Comparison of ENCODE assay signal across 17 cellular contexts in genomic region chr6:135113855-135114254, GRCh38. TPM values are rescaled to one million over a fixed set of nuclear protein-coding genes. Genes with fewer than 3 reads are reported as not detected.
A peak's percentile ranks its signal among the peaks of the same experiment; 100 is the strongest.
DNase-seq lines count a peak whose midpoint lies in the region; ATAC-seq and TF ChIP-seq lines count a peak whose summit lies in the region.
"Had no signal": no experiment of that assay in that cellular context is flagged by ENCODE, and none has a peak within 500 bp of the region (broad histone marks: within the 10 kb centered on the region; RNA-seq: fewer than 3 reads in every experiment).

No MANE protein-coding gene starts in this region.

- peak overlapping the region; percentile 49 for H3K4me2 ChIP-seq in DOHH2 (ENCODE audit: low read length)

- DNase-seq in activated T-cell treated with anti-CD3 and anti-CD28 coated beads, Interleukin-2, amount 50 U/mL, for 4 hours, result no peak
- no peak for DNase-seq in activated T-cell treated with anti-CD3 and anti-CD28 coated beads, Interleukin-2, amount 50 U/mL, for 48 hours
- DNase-seq in activated CD4-positive, alpha-beta memory T cell treated with anti-CD3 and anti-CD28 coated beads for 36 hours, result no peak
- no peak for DNase-seq in activated naive CD8-positive, alpha-beta T cell treated with anti-CD3 and anti-CD28 coated beads, Interleukin-2, amount 10 ng/mL, durations not matched to agents 7 days and 5 days
- DNase-seq in NCI-H2029 treated with DMSO at 0.1 percent for 48 hours (lab: John Stamatoyannopoulos, UW) (no peak), anterior cingulate cortex (lab: John Stamatoyannopoulos, UW) (no peak), erythroblast (lab: John Stamatoyannopoulos, UW) (no peak)
- DNase-seq: AML-193; CD4-positive, alpha-beta memory T cell; DMS79; HFFc6; KBM-7; NCI-H1092; NCI-H446; Right ventricle myocardium superior had no signal

- no peak for TF ChIP-seq POLR2A in erythroblast (IDR thresholded peaks at IDR 0.05; ENCODE audit: low read length)

- H3K4me3 ChIP-seq in DOHH2 (ENCODE audit: low read length), result peak overlapping the region; percentile 40

- H3K9me2 ChIP-seq in DOHH2 (replicated peaks; ENCODE audit: control insufficient read depth, low read length), result no peaks in the 10 kb centered on the region

- H3K9me3 ChIP-seq in DOHH2 (ENCODE audit: control insufficient read depth, insufficient read depth, low read length), result no peaks in the 10 kb centered on the region

- peaks cover 57% of the 10 kb centered on the region for H3K4me1 Mint-ChIP-seq in activated T-cell treated with anti-CD3 and anti-CD28 coated beads, Interleukin-2, amount 50 U/mL, for 4 hours (ENCODE audit: low read depth)
- peaks cover 65% of the 10 kb centered on the region for H3K4me1 Mint-ChIP-seq in activated CD4-positive, alpha-beta memory T cell treated with anti-CD3 and anti-CD28 coated beads for 36 hours (ENCODE audit: low read depth)
- peaks cover 47% of the 10 kb centered on the region for H3K4me1 Mint-ChIP-seq in activated naive CD8-positive, alpha-beta T cell treated with anti-CD3 and anti-CD28 coated beads, Interleukin-2, amount 10 ng/mL, durations not matched to agents 7 days and 5 days

- POLR2A ChIA-PET in activated CD4-positive, alpha-beta memory T cell treated with anti-CD3 and anti-CD28 coated beads for 36 hours (lab: Charles Lee), result interaction anchor here (0.6 to 2.3 kb wide), 9 partner anchors 12 to 83 kb away, joined by 3 to 20 read pairs (median 5); partner anchors contain the start of gene MYB
- POLR2A ChIA-PET in activated naive CD8-positive, alpha-beta T cell treated with anti-CD3 and anti-CD28 coated beads, Interleukin-2, amount 10 ng/mL, durations not matched to agents 7 days and 5 days (lab: Charles Lee), result interaction anchor here (0.6 kb wide), 1 partner anchor 21 kb away, joined by 3 read pairs; no protein-coding TSS in a partner anchor

- no peaks in the 10 kb centered on the region for H3K27me3 Mint-ChIP-seq in activated T-cell treated with anti-CD3 and anti-CD28 coated beads, Interleukin-2, amount 50 U/mL, for 4 hours (ENCODE audit: low read depth)
- H3K27me3 Mint-ChIP-seq in activated CD4-positive, alpha-beta memory T cell treated with anti-CD3 and anti-CD28 coated beads for 36 hours, result no peaks in the 10 kb centered on the region
- no peaks in the 10 kb centered on the region for H3K27me3 Mint-ChIP-seq in activated naive CD8-positive, alpha-beta T cell treated with anti-CD3 and anti-CD28 coated beads, Interleukin-2, amount 10 ng/mL, durations not matched to agents 7 days and 5 days

- peak overlapping the region; percentile 96 for H3K27ac Mint-ChIP-seq in activated CD4-positive, alpha-beta memory T cell treated with anti-CD3 and anti-CD28 coated beads for 36 hours
- H3K27ac Mint-ChIP-seq in activated naive CD8-positive, alpha-beta T cell treated with anti-CD3 and anti-CD28 coated beads, Interleukin-2, amount 10 ng/mL, durations not matched to agents 7 days and 5 days, result peak overlapping the region; percentile 81
- H3K27ac Mint-ChIP-seq: HFFc6 had no signal

- no peaks in the 10 kb centered on the region for H4K20me1 ChIP-seq in DOHH2 (ENCODE audit: control insufficient read depth, insufficient read depth, low read depth, low read length)

- ATAC-seq in activated T-cell treated with anti-CD3 and anti-CD28 coated beads, Interleukin-2, amount 50 U/mL, for 4 hours, result no peak
- no peak for ATAC-seq in activated naive CD8-positive, alpha-beta T cell treated with anti-CD3 and anti-CD28 coated beads, Interleukin-2, amount 10 ng/mL, durations not matched to agents 7 days and 5 days (ENCODE audit: low read depth)
- ATAC-seq: Panc1 had no signal

- no peaks in the 10 kb centered on the region for H3K36me3 ChIP-seq in DOHH2 (ENCODE audit: control insufficient read depth, low read length)

- TF ChIP-seq CTCF in DOHH2 (IDR thresholded peaks at IDR 0.05; ENCODE audit: low read depth, low read length, poor library complexity, severe bottlenecking), result no peak

- peak overlapping the region; percentile 29 for H3K4me3 Mint-ChIP-seq in activated T-cell treated with anti-CD3 and anti-CD28 coated beads, Interleukin-2, amount 50 U/mL, for 4 hours
- H3K4me3 Mint-ChIP-seq in activated CD4-positive, alpha-beta memory T cell treated with anti-CD3 and anti-CD28 coated beads for 36 hours, result peak overlapping the region; percentile 14
- no peak overlapping the region for H3K4me3 Mint-ChIP-seq in activated naive CD8-positive, alpha-beta T cell treated with anti-CD3 and anti-CD28 coated beads, Interleukin-2, amount 10 ng/mL, durations not matched to agents 7 days and 5 days
- H3K4me3 Mint-ChIP-seq: HFFc6 had no signal

- peaks cover 3% of the 10 kb centered on the region; the same call in 1 of the 2 replicates for H3F3A ChIP-seq in DOHH2 (ENCODE audit: control insufficient read depth, insufficient read depth)

- no peaks in the 10 kb centered on the region for H3K27me3 ChIP-seq in DOHH2 (ENCODE audit: control insufficient read depth, low read length)

- CTCF ChIA-PET in activated CD4-positive, alpha-beta memory T cell treated with anti-CD3 and anti-CD28 coated beads for 36 hours (lab: Charles Lee), result interaction anchor here (1.6 kb wide), 1 partner anchor 70 kb away, joined by 6 read pairs; no protein-coding TSS in a partner anchor

- H3K36me3 Mint-ChIP-seq in activated T-cell treated with anti-CD3 and anti-CD28 coated beads, Interleukin-2, amount 50 U/mL, for 4 hours (ENCODE audit: insufficient read depth), result peaks cover 3% of the 10 kb centered on the region
- no peaks in the 10 kb centered on the region for H3K36me3 Mint-ChIP-seq in activated CD4-positive, alpha-beta memory T cell treated with anti-CD3 and anti-CD28 coated beads for 36 hours
- peaks cover 14% of the 10 kb centered on the region for H3K36me3 Mint-ChIP-seq in activated naive CD8-positive, alpha-beta T cell treated with anti-CD3 and anti-CD28 coated beads, Interleukin-2, amount 10 ng/mL, durations not matched to agents 7 days and 5 days
- H3K36me3 Mint-ChIP-seq: CD4-positive, alpha-beta memory T cell had no signal

- peak overlapping the region; percentile 29 for H3K27ac ChIP-seq in DOHH2 (ENCODE audit: low read depth, low read length)

- intact Hi-C loops in activated CD4-positive, alpha-beta memory T cell treated with anti-CD3 and anti-CD28 coated beads for 36 hours (cut with micrococcal nuclease), result loop anchor here (1.0 to 2.0 kb wide), 5 partner anchors 20 to 867 kb away; no protein-coding TSS in a partner anchor

- peaks cover 5% of the 10 kb centered on the region for H3K9me3 Mint-ChIP-seq in activated T-cell treated with anti-CD3 and anti-CD28 coated beads, Interleukin-2, amount 50 U/mL, for 4 hours
- no peaks in the 10 kb centered on the region for H3K9me3 Mint-ChIP-seq in activated CD4-positive, alpha-beta memory T cell treated with anti-CD3 and anti-CD28 coated beads for 36 hours
- H3K9me3 Mint-ChIP-seq in activated naive CD8-positive, alpha-beta T cell treated with anti-CD3 and anti-CD28 coated beads, Interleukin-2, amount 10 ng/mL, durations not matched to agents 7 days and 5 days, result peaks cover 3% of the 10 kb centered on the region
- H3K9me3 Mint-ChIP-seq: CD4-positive, alpha-beta memory T cell; HFFc6 had no signal

- no peaks in the 10 kb centered on the region for H3K79me2 ChIP-seq in DOHH2 (ENCODE audit: control insufficient read depth, low read length)

- peaks cover 65% of the 10 kb centered on the region for H3K4me1 ChIP-seq in DOHH2 (ENCODE audit: control insufficient read depth, low read length)

RNA-seq across cellular contexts. Expression of gene HBS1L, which starts 59.2 kb away (rescaled TPM):
- 10 to 100 TPM; 72.8 to 92.3 (median 85.3) TPM for total RNA-seq in activated T-cell treated with anti-CD3 and anti-CD28 coated beads, Interleukin-2, amount 50 U/mL, for 4 hours
- 100 to 1,000 TPM; 117 to 123 TPM for total RNA-seq in activated CD4-positive, alpha-beta memory T cell treated with anti-CD3 and anti-CD28 coated beads for 36 hours
- total RNA-seq in activated naive CD8-positive, alpha-beta T cell treated with anti-CD3 and anti-CD28 coated beads, Interleukin-2, amount 10 ng/mL, durations not matched to agents 7 days and 5 days, result 10 to 100 TPM; 72.6 to 72.7 TPM
